Comparison of ENCODE assay signal across 8 cellular contexts in the genomic region with DNA sequence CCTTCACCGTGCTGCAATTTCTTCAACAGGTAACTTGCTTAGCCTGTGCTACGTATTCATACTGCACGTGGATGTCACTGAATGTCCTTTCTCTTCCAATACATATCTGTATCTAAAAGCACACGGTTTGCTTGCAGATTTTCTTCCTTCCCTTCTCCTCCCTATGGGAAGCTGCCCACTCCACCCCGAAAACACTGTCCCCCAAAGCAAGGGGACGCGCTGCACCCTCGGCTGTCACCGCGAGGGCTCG. TPM values are rescaled to one million over a fixed set of nuclear protein-coding genes. Genes with fewer than 3 reads are reported as not detected.
A peak's percentile ranks its signal among the peaks of the same experiment; 100 is the strongest.
DNase-seq lines count a peak whose midpoint lies in the region; ATAC-seq and TF ChIP-seq lines count a peak whose summit lies in the region.

No MANE protein-coding gene starts in this region.

- no peak for TF ChIP-seq CTCF in PC-9 (conservative IDR thresholded peaks at IDR 0.05)
- no peak for TF ChIP-seq CTCF in endodermal cell (conservative IDR thresholded peaks at IDR 0.05)
- no peak for TF ChIP-seq CTCF in nephron (IDR thresholded peaks at IDR 0.05; ENCODE audit: unreplicated experiment in 3 of 3)

- BruUV-seq in PC-9 (replicated peaks; lab: Mats Ljungman, UMichigan) = no TSS peak

- H2AFZ ChIP-seq in PC-9 = peak overlapping the region; percentile 87

- POLR2A ChIA-PET in PC-9 (lab: Charles Lee; ENCODE audit: unreplicated experiment) = no interaction called here

- CTCF ChIA-PET in PC-9 (lab: Charles Lee) = no interaction called here

- H3K4me2 ChIP-seq in PC-9 = peak overlapping the region; percentile 85

- WGBS in endodermal cell (ENCODE audit: insufficient coverage in 1 of 2, insufficient read length in 1 of 2), 2 experiments = 3% methylated on average over 6 to 11 of the region's 11 CpGs

- peaks cover 15% of the 10 kb centered on the region; the same call in 1 of the 2 replicates for H3F3A ChIP-seq in PC-9 (ENCODE audit: insufficient read depth, low read depth)

- H3K27me3 ChIP-seq in PC-9 (ENCODE audit: insufficient read depth, low read depth) (no peaks in the 10 kb centered on the region; the same call in 1 of the 2 replicates), endodermal cell (ENCODE audit: control insufficient read depth, insufficient read depth, low read length, poor library complexity, severe bottlenecking) (no peaks in the 10 kb centered on the region)

- H3K36me3 ChIP-seq in PC-9 (ENCODE audit: low read depth) (no peaks in the 10 kb centered on the region), endodermal cell (ENCODE audit: control insufficient read depth, insufficient read depth, low read length) (no peaks in the 10 kb centered on the region)

- peak overlapping the region; percentile 82 for H3K9ac ChIP-seq in endodermal cell (ENCODE audit: extremely low read depth, low read length, poor library complexity, severe bottlenecking)

- H3K4me3 Mint-ChIP-seq in endodermal cell = no peak overlapping the region
- H3K4me3 Mint-ChIP-seq in nephron = peak overlapping the region; percentile 89 to 93 (median 90)

- H3K9me2 ChIP-seq in PC-9 (ENCODE audit: insufficient read depth) = no peaks in the 10 kb centered on the region

- H3K9me3 Mint-ChIP-seq in endodermal cell (no peaks in the 10 kb centered on the region), nephron (no peaks in the 10 kb centered on the region)

- H4K20me1 ChIP-seq in PC-9 (ENCODE audit: insufficient read depth) = no peaks in the 10 kb centered on the region

- peak overlapping the region; percentile 72 for H3K4me3 ChIP-seq in PC-9
- H3K4me3 ChIP-seq in endodermal cell (ENCODE audit: low read length) = peak overlapping the region; percentile 91

- peaks cover 2% of the 10 kb centered on the region for H3K27me3 Mint-ChIP-seq in endodermal cell (ENCODE audit: insufficient read depth)
- no peaks in the 10 kb centered on the region for H3K27me3 Mint-ChIP-seq in nephron (ENCODE audit: low read depth)

- H3K27ac Mint-ChIP-seq in endodermal cell = peak overlapping the region; percentile 60
- H3K27ac Mint-ChIP-seq in nephron = peak overlapping the region in 2 of 3 experiments; percentile 70 to 85

- H3K79me2 ChIP-seq in PC-9 (ENCODE audit: low read depth) = no peaks in the 10 kb centered on the region

- H3K4me1 Mint-ChIP-seq in endodermal cell = no peaks in the 10 kb centered on the region
- peaks cover 8% of the 10 kb centered on the region for H3K4me1 Mint-ChIP-seq in nephron

- no peaks in the 10 kb centered on the region for H3K36me3 Mint-ChIP-seq in endodermal cell (ENCODE audit: low read depth)
- no peaks in the 10 kb centered on the region for H3K36me3 Mint-ChIP-seq in nephron (ENCODE audit: low read depth)

- ATAC-seq in GM19452 (IDR thresholded peaks at IDR 0.05; ENCODE audit: unreplicated experiment) (peak; percentile 23), HG03457 (IDR thresholded peaks at IDR 0.05; ENCODE audit: unreplicated experiment) (peak; percentile 48)

- intact Hi-C loops in PC-9 (cut with micrococcal nuclease; ENCODE audit: unreplicated experiment) = no loop called here

- peak; percentile 51 for DNase-seq in DMS153 treated with DMSO at 0.1 percent for 48 hours (lab: John Stamatoyannopoulos, UW; ENCODE audit: unreplicated experiment)
- DNase-seq in PC-9 = no peak
- DNase-seq in endodermal cell = no peak
- DNase-seq in GM03348 (ENCODE audit: low spot score) = no peak
- DNase-seq in activated CD4-positive, alpha-beta T cell treated with anti-CD3 and anti-CD28 coated beads for 48 hours = no peak

- H3K4me1 ChIP-seq in PC-9 (replicated peaks; ENCODE audit: insufficient read depth) (peaks cover 24% of the 10 kb centered on the region), endodermal cell (ENCODE audit: control insufficient read depth, insufficient read depth, low read length) (no peaks in the 10 kb centered on the region)

- H3K9me3 ChIP-seq in PC-9 (ENCODE audit: insufficient read depth, low read depth) = no peaks in the 10 kb centered on the region
- H3K9me3 ChIP-seq in endodermal cell (ENCODE audit: control insufficient read depth, low read length) = no peaks in the 10 kb centered on the region

- no peak overlapping the region for H3K27ac ChIP-seq in PC-9
- H3K27ac ChIP-seq in endodermal cell (ENCODE audit: low read depth, low read length) = no peak overlapping the region

RNA-seq across cellular contexts. Expression of gene TMX4, which starts 0.7 kb away (rescaled TPM):
- total RNA-seq in PC-9 (2021) (7.5 and 9.2 TPM in 2 replicates), endodermal cell (10 to 100 TPM; 19.1 to 21.2 TPM)
- 13.3 TPM for polyA plus RNA-seq in endodermal cell (2013, experiment 1 of 2)
- polyA plus RNA-seq in endodermal cell (2013, experiment 2 of 2) = 14.2 TPM
